In genomic region chr3:48505146-48505545, GRCh38 we compare ENCODE assay signal across 8 cellular contexts. TPM values are rescaled to one million over a fixed set of nuclear protein-coding genes. Genes with fewer than 3 reads are reported as not detected.
DNase-seq lines count a peak whose midpoint lies in the region; ATAC-seq and TF ChIP-seq lines count a peak whose summit lies in the region.

No MANE protein-coding gene starts in this region.

- no peak overlapping the region for H3K4me3 Mint-ChIP-seq in chondrocyte (ENCODE audit: unreplicated experiment)

- no peaks in the 10 kb centered on the region for H3K9me3 Mint-ChIP-seq in chondrocyte (ENCODE audit: low read depth)

- DNase-seq in AG20443 (ENCODE audit: low spot score) (peak; percentile 5), HEK293T (ENCODE audit: extremely low spot score) (peak; percentile 4), chondrocyte (ENCODE audit: low spot score) (peak; percentile 57), osteoblast (ENCODE audit: insufficient read length, low spot score, missing footprints) (peak; percentile 39), thyroid gland (no peak), ovary (no peak), RPMI8226 (no peak)

- H3K4me1 Mint-ChIP-seq in chondrocyte (ENCODE audit: low read depth), result peaks cover 39% of the 10 kb centered on the region

- POLR2A ChIA-PET in HEK293T (lab: Yijun Ruan, JAX), result interaction anchor here (0.9 to 3.5 kb wide), 5 partner anchors 32 to 65 kb away, joined by 3 to 14 read pairs (median 4); partner anchors contain the start of genes ATRIP and TMA7

- peak overlapping the region; percentile 49 for H3K27ac Mint-ChIP-seq in chondrocyte (ENCODE audit: unreplicated experiment)

- TF ChIP-seq POLR2A in thyroid gland (IDR thresholded peaks at IDR 0.05) (no peak), ovary (IDR thresholded peaks at IDR 0.05) (no peak)

- H3K4me3 ChIP-seq in osteoblast (ENCODE audit: insufficient read depth, low read length), result no peak overlapping the region
- no peak overlapping the region for H3K4me3 ChIP-seq in thyroid gland (replicated peaks in 1 of 3)
- no peak overlapping the region for H3K4me3 ChIP-seq in ovary

- H4K20me1 ChIP-seq in osteoblast (ENCODE audit: insufficient read depth, low read length), result peaks cover 11% of the 10 kb centered on the region

- no peaks in the 10 kb centered on the region for H3K27me3 ChIP-seq in osteoblast (ENCODE audit: insufficient read depth, low read length)
- no peaks in the 10 kb centered on the region for H3K27me3 ChIP-seq in thyroid gland
- no peaks in the 10 kb centered on the region for H3K27me3 ChIP-seq in ovary

- H3K4me2 ChIP-seq in osteoblast (ENCODE audit: insufficient read depth, low read length), result peak overlapping the region; percentile 77

- no peak for TF ChIP-seq EP300 in ovary (IDR thresholded peaks at IDR 0.05)

- intact Hi-C loops in thyroid gland (cut with DNase I) (no loop called here), ovary (cut with DNase I) (loop anchor here in 1 of 4 donors (5.0 kb wide), 1 partner anchor 42 kb away; no protein-coding TSS in a partner anchor)

- CTCF ChIA-PET in HEK293T (lab: Yijun Ruan, JAX), result interaction anchor here (0.9 to 2.3 kb wide), 2 partner anchors 69 kb away, joined by 3 to 10 read pairs; no protein-coding TSS in a partner anchor

- no peak overlapping the region for H2AFZ ChIP-seq in osteoblast (ENCODE audit: low read length)

- ATAC-seq in HG02938 (IDR thresholded peaks at IDR 0.05; ENCODE audit: unreplicated experiment), result no peak

- H3K36me3 ChIP-seq in osteoblast (ENCODE audit: insufficient read depth, low read length) (peaks cover 5% of the 10 kb centered on the region), thyroid gland (no peaks in the 10 kb centered on the region), ovary (no peaks in the 10 kb centered on the region)

- H3K27me3 Mint-ChIP-seq in chondrocyte (ENCODE audit: low read depth), result no peaks in the 10 kb centered on the region

- H3K27ac ChIP-seq in osteoblast (ENCODE audit: low read depth, low read length) (no peak overlapping the region), thyroid gland (peak overlapping the region in 1 of 3 donors; percentile 94), ovary (peak overlapping the region in 1 of 2 donors; percentile 90)

- H3K4me1 ChIP-seq in osteoblast (ENCODE audit: insufficient read depth, low read length) (peaks cover 25% of the 10 kb centered on the region), thyroid gland (peaks cover 16 to 48% of the 10 kb centered on the region in 2 donors), ovary (ENCODE audit: insufficient read depth) (peaks cover 13% of the 10 kb centered on the region)

- TF ChIP-seq CTCF in chondrocyte (IDR thresholded peaks at IDR 0.05) (no peak), osteoblast (IDR thresholded peaks at IDR 0.05; ENCODE audit: extremely low read depth, low read depth, low read length) (no peak), thyroid gland (IDR thresholded peaks at IDR 0.05) (no peak), ovary (IDR thresholded peaks at IDR 0.05) (no peak)

- H3K9me3 ChIP-seq in osteoblast (ENCODE audit: low read depth, low read length) (no peaks in the 10 kb centered on the region), thyroid gland (no peaks in the 10 kb centered on the region), ovary (no peaks in the 10 kb centered on the region)

- H3K79me2 ChIP-seq in osteoblast (ENCODE audit: insufficient read depth, low read length), result peaks cover 23% of the 10 kb centered on the region

- H3K36me3 Mint-ChIP-seq in chondrocyte (ENCODE audit: low read depth), result no peaks in the 10 kb centered on the region

- WGBS in thyroid gland, 2 donors, result 76% methylated on average over 2 of the region's 2 CpGs; no CpG with 5 or more reads in 1 of the 2 donors
- WGBS in ovary, 3 donors, result 70 to 73% (median 72%) methylated on average over 2 of the region's 2 CpGs

TF ChIP-seq in HEK293T, 16 proteins besides CTCF, POLR2A, EP300 and RAD21:
- TF ChIP-seq FOXM1 (IDR thresholded peaks at IDR 0.05; ENCODE audit: borderline replicate concordance) (no peak), ZNF384 (IDR thresholded peaks at IDR 0.05) (no peak), NFRKB (IDR thresholded peaks at IDR 0.05) (no peak), L3MBTL2 (conservative IDR thresholded peaks at IDR 0.05) (no peak)
TF ChIP-seq in HEK293T: peak in this region for 0.

RNA-seq across cellular contexts. Expression of gene SHISA5, which starts 1.2 kb away (rescaled TPM):
- total RNA-seq in chondrocyte, result 162 to 188 TPM (median 188 TPM) in 3 replicates
- 99.3 and 105 TPM in 2 replicates for total RNA-seq in osteoblast
- total RNA-seq in thyroid gland, result 100 to 1,000 TPM in 3 of 4 donors, 10 to 100 TPM in 1; 100.0 to 120 (median 109) TPM
- total RNA-seq in ovary, result 100 to 1,000 TPM in 5 of 7 donors, 10 to 100 TPM in 2; 62.5 to 150 (median 138) TPM
- 100 to 1,000 TPM in 1 of 2 donors, 10 to 100 TPM in 1; 59.7 to 118 TPM for polyA plus RNA-seq in ovary

RNA-seq across cellular contexts. Expression of gene PFKFB4, which starts 51.5 kb away (rescaled TPM):
- total RNA-seq in chondrocyte (14.6 to 23.2 TPM (median 19.9 TPM) in 3 replicates), osteoblast (12.3 and 12.4 TPM in 2 replicates), thyroid gland (1 to 10 TPM; 2.3 to 4.9 (median 3.2) TPM), ovary (1 to 10 TPM; 3.3 to 8.0 (median 5.6) TPM)
- polyA plus RNA-seq in ovary, result 1 to 10 TPM; 2.3 to 6.3 TPM

RNA-seq across cellular contexts. Expression of gene UCN2, which starts 58.4 kb away (rescaled TPM):
- 1.6 to 3.4 TPM (median 3.3 TPM) in 3 replicates for total RNA-seq in chondrocyte
- total RNA-seq in osteoblast, result 0.29 and 0.72 TPM in 2 replicates
- total RNA-seq in thyroid gland, result not detected
- total RNA-seq in ovary, result under 1 TPM in 3 of 7 donors, not detected in 4; 0.18 to 0.22 (median 0.20) TPM
- polyA plus RNA-seq in ovary, result under 1 TPM in 1 of 2 donors, not detected in 1; 0.18 TPM

RNA-seq across cellular contexts. Expression of gene ATRIP, which starts 58.6 kb away (rescaled TPM):
- total RNA-seq in chondrocyte (8.7 to 10.7 TPM (median 8.8 TPM) in 3 replicates), osteoblast (5.0 and 5.1 TPM in 2 replicates), thyroid gland (10 to 100 TPM in 2 of 4 donors, 1 to 10 TPM in 2; 8.4 to 13.9 (median 11.0) TPM), ovary (1 to 10 TPM; 3.9 to 7.9 (median 6.4) TPM)
- polyA plus RNA-seq in ovary, result 10 to 100 TPM in 1 of 2 donors, 1 to 10 TPM in 1; 6.4 to 11.4 TPM

Comparison
In these comparisons a context has a peak if more than half of its experiments do, and no peak if none do; other contexts are left out.
1. DNase-seq: peak in AG20443 (single experiment), HEK293T (single experiment), chondrocyte (single experiment) and osteoblast (single experiment); none in thyroid gland (0 of 2), ovary (0 of 5) and RPMI8226 (single experiment).